Comparison of ENCODE assay signal across 8 cellular contexts in genomic region chr2:47344890-47345583, GRCh38. TPM values are rescaled to one million over a fixed set of nuclear protein-coding genes. Genes with fewer than 3 reads are reported as not detected.
A peak's percentile ranks its signal among the peaks of the same experiment; 100 is the strongest.
DNase-seq lines count a peak whose midpoint lies in the region; ATAC-seq and TF ChIP-seq lines count a peak whose summit lies in the region.

No MANE protein-coding gene starts in this region.

- H3K27me3 ChIP-seq in kidney epithelial cell (ENCODE audit: control insufficient read depth, insufficient read depth, low read length), result no peaks in the 10 kb centered on the region
- H3K27me3 ChIP-seq in stomach smooth muscle (ENCODE audit: control insufficient read depth in 1 of 2, insufficient read depth in 2 of 2, low read length in 2 of 2), result no peaks in the 10 kb centered on the region

- ATAC-seq in GM21515 (IDR thresholded peaks at IDR 0.05; ENCODE audit: unreplicated experiment), result no peak

- TF ChIP-seq CTCF in kidney epithelial cell (IDR thresholded peaks at IDR 0.05; ENCODE audit: insufficient read depth, low read length, poor library complexity, severe bottlenecking), result no peak
- TF ChIP-seq CTCF in GM13976 (IDR thresholded peaks at IDR 0.05; ENCODE audit: borderline replicate concordance, control extremely low read depth, extremely low read depth, insufficient read depth, missing control alignments), result no peak

- peak; percentile 96 for DNase-seq in H4 (ENCODE audit: low spot score)
- DNase-seq in NCI-H524 (lab: John Stamatoyannopoulos, UW), result peak; percentile 98
- DNase-seq in kidney epithelial cell (ENCODE audit: low read depth), result peak; percentile 91
- DNase-seq in GM13976 (ENCODE audit: low spot score), result no peak
- no peak for DNase-seq in NAMALWA (ENCODE audit: low spot score)

- peak overlapping the region; percentile 5 to 60 for H3K9ac ChIP-seq in stomach smooth muscle (ENCODE audit: low read length in 2 of 2)

- H3K4me1 ChIP-seq in stomach smooth muscle (ENCODE audit: control insufficient read depth, insufficient read depth, low read length), result peaks cover 24% of the 10 kb centered on the region

- H3K4me3 ChIP-seq in kidney epithelial cell (ENCODE audit: low read depth, low read length) (peak overlapping the region; percentile 25), stomach smooth muscle (ENCODE audit: low read length in 2 of 2) (peak overlapping the region; percentile 61 to 63)

- H3K36me3 ChIP-seq in kidney epithelial cell (ENCODE audit: control insufficient read depth, insufficient read depth, low read length) (no peaks in the 10 kb centered on the region), stomach smooth muscle (ENCODE audit: control insufficient read depth in 2 of 2, insufficient read depth in 2 of 2, low read length in 2 of 2) (no peaks in the 10 kb centered on the region)

- no peaks in the 10 kb centered on the region for H3K9me3 ChIP-seq in stomach smooth muscle (ENCODE audit: control insufficient read depth in 2 of 2, low read length in 2 of 2)

- in situ Hi-C loops in GM13976 (cut with MboI; ENCODE audit: low sequenced_read_pairs, unreplicated experiment), result no loop called here

- peak overlapping the region; percentile 61 for H3K27ac ChIP-seq in cingulate gyrus (ENCODE audit: low read depth, low read length)
- H3K27ac ChIP-seq in stomach smooth muscle (ENCODE audit: low read length), result peak overlapping the region; percentile 46

RNA-seq across cellular contexts. Expression of gene EPCAM, which starts 24.1 kb away (rescaled TPM):
- not detected in 2 replicates for total RNA-seq in H4 (2014; rRNA removed; shearing (Covaris generic))
- total RNA-seq in kidney epithelial cell, result 133 and 135 TPM in 2 replicates

RNA-seq across cellular contexts. Expression of gene MSH2, which starts 57.9 kb away (rescaled TPM):
- 38.0 and 44.1 TPM in 2 replicates for total RNA-seq in H4 (2014; rRNA removed; shearing (Covaris generic))
- 21.2 and 26.5 TPM in 2 replicates for total RNA-seq in kidney epithelial cell

Comparison
In these comparisons a context has a peak if more than half of its experiments do, and no peak if none do; other contexts are left out.
1. DNase-seq: peak in H4 (single experiment), NCI-H524 (2 of 2) and kidney epithelial cell (single experiment); none in GM13976 (single experiment) and NAMALWA (single experiment).
2. RNA of gene EPCAM, which starts 24.1 kb away (total RNA-seq): 133 to 135 TPM in kidney epithelial cell; not detected in H4; every median in the first group is over 100 times any median in the second.